In the genomic region with DNA sequence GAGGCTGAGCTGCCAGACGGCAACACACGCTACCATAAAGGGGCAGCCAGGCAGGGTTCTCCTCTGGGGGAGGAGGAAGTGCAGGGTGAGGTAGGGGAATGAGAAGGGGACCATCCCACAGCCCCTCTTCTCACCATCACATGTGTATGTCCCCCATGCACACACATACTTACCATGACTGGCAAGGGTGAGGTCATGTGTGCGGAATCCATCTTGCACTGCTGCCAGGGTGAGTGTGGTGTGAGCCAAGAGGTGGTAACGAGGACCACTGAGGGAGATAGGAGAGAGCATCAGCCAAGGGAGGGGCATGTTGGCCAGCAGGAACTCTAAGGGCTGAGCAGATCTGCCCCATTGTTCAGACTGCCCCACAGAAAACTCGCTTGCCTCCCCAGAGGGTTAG, we compare ENCODE assay signal across 26 cellular contexts.
"Had no signal": no experiment of that assay in that cellular context is flagged by ENCODE, and none has a peak within 500 bp of the region (broad histone marks: within the 10 kb centered on the region; RNA-seq: fewer than 3 reads in every experiment).

No MANE protein-coding gene starts in this region.

- H3K4me3 Mint-ChIP-seq: activated CD4-positive, alpha-beta memory T cell treated with anti-CD3 and anti-CD28 coated beads, Interleukin-2, amount 10 ng/mL, durations not matched to agents 7 days and 5 days; activated naive CD4-positive, alpha-beta T cell treated with anti-CD3 and anti-CD28 coated beads, Interleukin-2, amount 50 U/mL, for 24 hours; activated naive CD8-positive, alpha-beta T cell treated with anti-CD3 and anti-CD28 coated beads, Interleukin-2, amount 50 U/mL, for 24 hours; activated T-cell treated with anti-CD3 and anti-CD28 coated beads, Interleukin-2, amount 50 U/mL, for 4 hours; activated T-helper 17 cell treated with anti-CD3 and anti-CD28 coated beads, Interleukin-2, amount 50 U/mL, for 72 hours; naive thymus-derived CD4-positive, alpha-beta T cell; neural crest cell; stimulated activated effector memory CD8-positive, alpha-beta T cell treated with anti-CD3 and anti-CD28 coated beads, Interleukin-12 subunit alpha, Interleukin-12 subunit beta, amount 100 ng/mL, for 72 hours; stimulated activated naive CD8-positive, alpha-beta T cell treated with anti-CD3 and anti-CD28 coated beads, Interleukin-15, Interleukin-2, amounts not matched to agents 100 ng/mL and 50 ng/mL, for 24 hours; type B pancreatic cell had no signal

- H3K27ac ChIP-seq: breast epithelium, skin epidermis, VCaP had no signal

- H3K4me3 ChIP-seq: breast epithelium, skin epidermis had no signal

- H3K4me1 Mint-ChIP-seq: activated naive CD4-positive, alpha-beta T cell treated with anti-CD3 and anti-CD28 coated beads, Interleukin-2, amount 50 U/mL, for 24 hours; activated naive CD8-positive, alpha-beta T cell treated with anti-CD3 and anti-CD28 coated beads, Interleukin-2, amount 50 U/mL, for 24 hours; activated T-helper 17 cell treated with anti-CD3 and anti-CD28 coated beads, Interleukin-2, amount 50 U/mL, for 72 hours; stimulated activated effector memory CD8-positive, alpha-beta T cell treated with anti-CD3 and anti-CD28 coated beads, Interleukin-12 subunit alpha, Interleukin-12 subunit beta, amount 100 ng/mL, for 72 hours had no signal

- H3K9me3 ChIP-seq: breast epithelium had no signal

- H3K4me1 ChIP-seq: breast epithelium had no signal

- ATAC-seq: activated CD4-positive, CD25-positive, alpha-beta regulatory T cell treated with anti-CD3 and anti-CD28 coated beads, Interleukin-2, amount 50 U/mL, for 24 hours; activated naive CD8-positive, alpha-beta T cell treated with anti-CD3 and anti-CD28 coated beads, Interleukin-2, amount 50 U/mL, for 24 hours; activated T-cell treated with anti-CD3 and anti-CD28 coated beads, Interleukin-2, amount 50 U/mL, for 4 hours; activated T-helper 17 cell treated with anti-CD3 and anti-CD28 coated beads, Interleukin-2, amount 50 U/mL, for 72 hours; naive thymus-derived CD4-positive, alpha-beta T cell; right cardiac atrium; stimulated activated effector memory CD8-positive, alpha-beta T cell treated with anti-CD3 and anti-CD28 coated beads, Interleukin-12 subunit alpha, Interleukin-12 subunit beta, amount 100 ng/mL, for 72 hours had no signal

- H3K27me3 Mint-ChIP-seq: activated CD4-positive, alpha-beta memory T cell treated with anti-CD3 and anti-CD28 coated beads, Interleukin-2, amount 10 ng/mL, durations not matched to agents 7 days and 5 days; activated naive CD4-positive, alpha-beta T cell treated with anti-CD3 and anti-CD28 coated beads, Interleukin-2, amount 50 U/mL, for 24 hours; activated naive CD8-positive, alpha-beta T cell treated with anti-CD3 and anti-CD28 coated beads, Interleukin-2, amount 50 U/mL, for 24 hours; activated T-helper 17 cell treated with anti-CD3 and anti-CD28 coated beads, Interleukin-2, amount 50 U/mL, for 72 hours; naive thymus-derived CD4-positive, alpha-beta T cell; stimulated activated naive CD8-positive, alpha-beta T cell treated with anti-CD3 and anti-CD28 coated beads, Interleukin-15, Interleukin-2, amounts not matched to agents 100 ng/mL and 50 ng/mL, for 24 hours; type B pancreatic cell had no signal

- H3K27me3 ChIP-seq: breast epithelium had no signal

- H3K36me3 ChIP-seq: breast epithelium had no signal

- H3K9me3 Mint-ChIP-seq: activated CD4-positive, alpha-beta memory T cell treated with anti-CD3 and anti-CD28 coated beads, Interleukin-2, amount 10 ng/mL, durations not matched to agents 7 days and 5 days; activated naive CD4-positive, alpha-beta T cell treated with anti-CD3 and anti-CD28 coated beads, Interleukin-2, amount 50 U/mL, for 24 hours; activated naive CD8-positive, alpha-beta T cell treated with anti-CD3 and anti-CD28 coated beads, Interleukin-2, amount 50 U/mL, for 24 hours; activated T-cell treated with anti-CD3 and anti-CD28 coated beads, Interleukin-2, amount 50 U/mL, for 4 hours; activated T-helper 17 cell treated with anti-CD3 and anti-CD28 coated beads, Interleukin-2, amount 50 U/mL, for 72 hours; naive thymus-derived CD4-positive, alpha-beta T cell; neural crest cell; stimulated activated effector memory CD8-positive, alpha-beta T cell treated with anti-CD3 and anti-CD28 coated beads, Interleukin-12 subunit alpha, Interleukin-12 subunit beta, amount 100 ng/mL, for 72 hours; stimulated activated naive CD8-positive, alpha-beta T cell treated with anti-CD3 and anti-CD28 coated beads, Interleukin-15, Interleukin-2, amounts not matched to agents 100 ng/mL and 50 ng/mL, for 24 hours; type B pancreatic cell had no signal

- DNase-seq: activated CD4-positive, alpha-beta memory T cell treated with anti-CD3 and anti-CD28 coated beads, Interleukin-2, amount 10 ng/mL, durations not matched to agents 7 days and 5 days; activated CD4-positive, alpha-beta T cell treated with anti-CD3 and anti-CD28 coated beads for 48 hours; activated CD8-positive, alpha-beta memory T cell treated with anti-CD3 and anti-CD28 coated beads, Interleukin-2, amount 50 U/mL, for 48 hours; activated naive CD8-positive, alpha-beta T cell treated with anti-CD3 and anti-CD28 coated beads, Interleukin-2, amount 50 U/mL, for 24 hours; activated T-cell treated with anti-CD3 and anti-CD28 coated beads, Interleukin-2, amount 50 U/mL, for 4 hours; amygdala; dermis blood vessel endothelial cell; effector CD4-positive, alpha-beta T cell; head of caudate nucleus; hippocampal formation; kidney; left colon; midbrain; naive thymus-derived CD4-positive, alpha-beta T cell; right cardiac atrium; stimulated activated CD4-positive, alpha-beta T cell treated with anti-CD3 and anti-CD28 coated beads, Interleukin-4, amount 100 ng/mL, for 24 hours had no signal

- H3K27ac Mint-ChIP-seq: activated CD4-positive, alpha-beta memory T cell treated with anti-CD3 and anti-CD28 coated beads, Interleukin-2, amount 10 ng/mL, durations not matched to agents 7 days and 5 days; activated naive CD4-positive, alpha-beta T cell treated with anti-CD3 and anti-CD28 coated beads, Interleukin-2, amount 50 U/mL, for 24 hours; activated naive CD8-positive, alpha-beta T cell treated with anti-CD3 and anti-CD28 coated beads, Interleukin-2, amount 50 U/mL, for 24 hours; activated T-helper 17 cell treated with anti-CD3 and anti-CD28 coated beads, Interleukin-2, amount 50 U/mL, for 72 hours; naive thymus-derived CD4-positive, alpha-beta T cell; stimulated activated effector memory CD8-positive, alpha-beta T cell treated with anti-CD3 and anti-CD28 coated beads, Interleukin-12 subunit alpha, Interleukin-12 subunit beta, amount 100 ng/mL, for 72 hours; stimulated activated naive CD8-positive, alpha-beta T cell treated with anti-CD3 and anti-CD28 coated beads, Interleukin-15, Interleukin-2, amounts not matched to agents 100 ng/mL and 50 ng/mL, for 24 hours; type B pancreatic cell had no signal
